Comparison of ENCODE assay signal across 8 cellular contexts in the genomic region with DNA sequence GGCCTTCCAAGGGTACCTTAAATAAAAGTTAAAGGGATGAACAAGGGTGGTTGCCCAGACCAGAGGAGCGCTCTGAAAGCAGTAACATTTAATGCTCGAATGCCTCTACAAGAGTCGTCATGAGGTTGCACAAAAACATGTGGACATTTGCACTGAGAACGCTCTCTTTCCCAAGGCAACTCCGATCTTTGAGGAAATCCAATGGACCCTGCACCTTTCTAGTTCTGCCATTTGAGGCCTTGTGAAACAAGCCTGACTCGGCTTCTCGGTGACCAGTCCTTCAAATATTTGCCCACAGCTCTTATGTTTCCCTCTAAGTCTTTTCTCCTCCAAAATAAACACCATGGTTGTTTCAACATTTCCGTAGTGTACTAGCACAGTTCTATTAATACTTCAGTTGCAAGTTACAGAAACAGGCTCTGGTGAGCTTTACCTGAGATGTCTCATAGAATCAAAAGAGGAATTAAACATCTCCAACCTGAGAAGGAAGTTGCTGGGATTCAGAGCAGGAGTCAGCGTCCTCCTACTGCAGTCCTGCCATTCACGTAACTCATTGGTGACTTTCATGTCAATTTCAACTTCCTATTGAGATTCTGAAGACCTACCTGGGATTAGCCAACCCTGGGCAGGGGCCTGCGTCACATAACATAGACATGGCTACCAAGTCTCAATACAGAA.
A peak's percentile ranks its signal among the peaks of the same experiment; 100 is the strongest.
DNase-seq lines count a peak whose midpoint lies in the region; ATAC-seq and TF ChIP-seq lines count a peak whose summit lies in the region.
"Had no signal": no experiment of that assay in that cellular context is flagged by ENCODE, and none has a peak within 500 bp of the region (broad histone marks: within the 10 kb centered on the region; RNA-seq: fewer than 3 reads in every experiment).

No MANE protein-coding gene starts in this region.

- peak overlapping the region; percentile 70 to 96 for H3K27ac ChIP-seq in thoracic aorta
- H3K27ac ChIP-seq: SJSA1 had no signal

- DNase-seq in HT1080 (ENCODE audit: low read depth) (peak; percentile 80), adipocyte (ENCODE audit: low read depth) (peak; percentile 96), hepatic stellate cell (ENCODE audit: low spot score) (peak; percentile 82), thoracic aorta (ENCODE audit: low spot score) (no peak), GM20000 (ENCODE audit: low spot score) (no peak), GM19238 (ENCODE audit: insufficient read length, low spot score) (no peak), 8988T (no peak)

- H3K9me3 ChIP-seq in adipocyte (ENCODE audit: control insufficient read depth, low read length) (no peaks in the 10 kb centered on the region), thoracic aorta (no peaks in the 10 kb centered on the region)
- H3K9me3 ChIP-seq: SJSA1 had no signal

- H3K4me1 ChIP-seq in adipocyte (ENCODE audit: control insufficient read depth, insufficient read depth, low read length) (peaks cover 31% of the 10 kb centered on the region), thoracic aorta (ENCODE audit: control insufficient read depth in 1 of 2, low read depth in 2 of 2) (peaks cover 16 to 49% of the 10 kb centered on the region in 2 donors)

- H3K9ac ChIP-seq in adipocyte (ENCODE audit: low read length): peak overlapping the region; percentile 69

- ATAC-seq in thoracic aorta (ENCODE audit: insufficient number of reproducible peaks, low FRiP score, low read depth): peak; percentile 97

- H3K4me3 ChIP-seq in adipocyte (ENCODE audit: low read length): peak overlapping the region; percentile 5
- peak overlapping the region; percentile 25 for H3K4me3 ChIP-seq in thoracic aorta
- H3K4me3 ChIP-seq: SJSA1 had no signal

- no peaks in the 10 kb centered on the region for H3K36me3 ChIP-seq in adipocyte (ENCODE audit: control insufficient read depth, insufficient read depth, low read length, severe bottlenecking)
- H3K36me3 ChIP-seq in thoracic aorta: no peaks in the 10 kb centered on the region
- H3K36me3 ChIP-seq: SJSA1 had no signal

- no peaks in the 10 kb centered on the region for H3K27me3 ChIP-seq in adipocyte (replicated peaks; ENCODE audit: control insufficient read depth, insufficient read depth, low read length)
- H3K27me3 ChIP-seq in thoracic aorta (replicated peaks; ENCODE audit: insufficient read depth): no peaks in the 10 kb centered on the region
- H3K27me3 ChIP-seq: SJSA1 had no signal

- TF ChIP-seq CTCF in thoracic aorta (IDR thresholded peaks at IDR 0.05) (no peak), GM20000 (IDR thresholded peaks at IDR 0.05; ENCODE audit: extremely low read depth, missing control alignments) (no peak)

Comparison
In these comparisons a context has a peak if more than half of its experiments do, and no peak if none do; other contexts are left out.
1. DNase-seq: peak in HT1080 (single experiment), adipocyte (single experiment) and hepatic stellate cell (single experiment); none in thoracic aorta (single experiment), GM20000 (single experiment), GM19238 (single experiment) and 8988T (single experiment).